Comparison of ENCODE assay signal across 11 cellular contexts in genomic region chr1:15249032-15249601, GRCh38. TPM values are rescaled to one million over a fixed set of nuclear protein-coding genes. Genes with fewer than 3 reads are reported as not detected.
DNase-seq lines count a peak whose midpoint lies in the region; ATAC-seq, FAIRE-seq and TF ChIP-seq lines count a peak whose summit lies in the region.
"Had no signal": no experiment of that assay in that cellular context is flagged by ENCODE, and none has a peak within 500 bp of the region (broad histone marks: within the 10 kb centered on the region; RNA-seq: fewer than 3 reads in every experiment).

No MANE protein-coding gene starts in this region.

- WGBS in adrenal gland, 4 donors = 52 to 58% (median 55%) methylated on average over 6 of the region's 6 CpGs

- H3K79me2 ChIP-seq in GM23338 (replicated peaks; ENCODE audit: insufficient read depth) = no peaks in the 10 kb centered on the region

- peak; percentile 45 for ATAC-seq in GM18520 (IDR thresholded peaks at IDR 0.05; ENCODE audit: unreplicated experiment)
- ATAC-seq in GM23338 = no peak

- H3K4me1 ChIP-seq in GM23338 (ENCODE audit: insufficient read depth) (peaks cover 28% of the 10 kb centered on the region), adrenal gland (replicated peaks in 1 of 2) (peaks cover 5 to 18% of the 10 kb centered on the region in 2 donors)

- no peaks in the 10 kb centered on the region for H3K36me3 ChIP-seq in GM23338 (ENCODE audit: insufficient read depth)
- no peaks in the 10 kb centered on the region for H3K36me3 ChIP-seq in adrenal gland (replicated peaks in 1 of 2)

- no peaks in the 10 kb centered on the region for H4K20me1 ChIP-seq in GM23338 (replicated peaks; ENCODE audit: insufficient read depth)

- no peak for FAIRE-seq in HTR-8/SVneo (lab: Jason Lieb, UNC)

- H3K4me3 ChIP-seq in GM23338 (no peak overlapping the region), adrenal gland (no peak overlapping the region)
- H3K4me3 ChIP-seq: SK-N-MC had no signal

- intact Hi-C loops in adrenal gland (cut with DNase I) = no loop called here

- no peak for TF ChIP-seq CTCF in GM23338 (conservative IDR thresholded peaks at IDR 0.05; ENCODE audit: low read depth in 2 of 2)
- no peak for TF ChIP-seq CTCF in adrenal gland (IDR thresholded peaks at IDR 0.05)

- H3K9me2 ChIP-seq in GM23338 (ENCODE audit: insufficient read depth) = no peaks in the 10 kb centered on the region

- no peak overlapping the region for H3K4me2 ChIP-seq in GM23338

- CTCF ChIA-PET in activated naive CD4-positive, alpha-beta T cell treated with anti-CD3 and anti-CD28 coated beads, Interleukin-2, amount 10 ng/mL, durations not matched to agents 7 days and 5 days (lab: Charles Lee) = interaction anchor here (1.5 to 1.9 kb wide), 2 partner anchors 18 to 93 kb away, joined by 4 to 5 read pairs; no protein-coding TSS in a partner anchor

- peaks cover 21% of the 10 kb centered on the region for H3K9me3 Mint-ChIP-seq in T-helper 1 cell treated with Interleukin-12 subunit alpha and Interleukin-12 subunit beta and Interleukin-4 antibody, amounts not matched to agents 30 μg/mL and 1 μg/mL, for 36 hours
- peaks cover 20% of the 10 kb centered on the region for H3K9me3 Mint-ChIP-seq in activated naive CD4-positive, alpha-beta T cell treated with anti-CD3 and anti-CD28 coated beads, Interleukin-2, amount 10 ng/mL, durations not matched to agents 7 days and 5 days
- peaks cover 3% of the 10 kb centered on the region; the same call in 1 of the 3 replicates for H3K9me3 Mint-ChIP-seq in GM23338

- H3K27me3 ChIP-seq in GM23338 (ENCODE audit: insufficient read depth) (no peaks in the 10 kb centered on the region), adrenal gland (no peaks in the 10 kb centered on the region)

- H2AFZ ChIP-seq in GM23338 = no peak overlapping the region

- H3K27me3 Mint-ChIP-seq in T-helper 1 cell treated with Interleukin-12 subunit alpha and Interleukin-12 subunit beta and Interleukin-4 antibody, amounts not matched to agents 30 μg/mL and 1 μg/mL, for 36 hours (ENCODE audit: low read depth) = peaks cover 87% of the 10 kb centered on the region
- peaks cover 67% of the 10 kb centered on the region for H3K27me3 Mint-ChIP-seq in activated naive CD4-positive, alpha-beta T cell treated with anti-CD3 and anti-CD28 coated beads, Interleukin-2, amount 10 ng/mL, durations not matched to agents 7 days and 5 days
- peaks cover 16% of the 10 kb centered on the region for H3K27me3 Mint-ChIP-seq in GM23338 (ENCODE audit: insufficient read depth, low read depth, poor library complexity)

- no peaks in the 10 kb centered on the region for H3K9me3 ChIP-seq in adrenal gland (replicated peaks in 1 of 3)

- H3F3A ChIP-seq in GM23338 (replicated peaks; ENCODE audit: low read depth) = 0 out of 2 replicates have a peak, but pooled peaks cover 7% of the 10 kb centered on the region

- no peak for TF ChIP-seq POLR2A in adrenal gland (IDR thresholded peaks at IDR 0.05)

- DNase-seq in activated naive CD4-positive, alpha-beta T cell treated with anti-CD3 and anti-CD28 coated beads, Interleukin-2, amount 10 ng/mL, durations not matched to agents 7 days and 5 days = peak; percentile 88
- peak; percentile 38 to 59 for DNase-seq in stimulated activated CD4-positive, alpha-beta T cell treated with anti-CD3 and anti-CD28 coated beads, Interleukin-4, amount 100 ng/mL, for 48 hours (ENCODE audit: low read depth in 2 of 2)
- DNase-seq in GM23338 (ENCODE audit: low spot score) (no peak), HTR-8/SVneo (ENCODE audit: insufficient read length, low spot score) (no peak), KG1 (lab: John Stamatoyannopoulos, UW) (no peak), adrenal gland (no peak)
- DNase-seq: NCI-H1694 treated with DMSO at 0.1 percent for 48 hours had no signal

- peaks cover 17% of the 10 kb centered on the region for H3K36me3 Mint-ChIP-seq in T-helper 1 cell treated with Interleukin-12 subunit alpha and Interleukin-12 subunit beta and Interleukin-4 antibody, amounts not matched to agents 30 μg/mL and 1 μg/mL, for 36 hours (ENCODE audit: low read depth)
- H3K36me3 Mint-ChIP-seq in activated naive CD4-positive, alpha-beta T cell treated with anti-CD3 and anti-CD28 coated beads, Interleukin-2, amount 10 ng/mL, durations not matched to agents 7 days and 5 days = peaks cover 23% of the 10 kb centered on the region
- H3K36me3 Mint-ChIP-seq in GM23338 (ENCODE audit: low read depth) = no peaks in the 10 kb centered on the region

- H3K4me3 Mint-ChIP-seq in T-helper 1 cell treated with Interleukin-12 subunit alpha and Interleukin-12 subunit beta and Interleukin-4 antibody, amounts not matched to agents 30 μg/mL and 1 μg/mL, for 36 hours = peak overlapping the region; percentile 42
- H3K4me3 Mint-ChIP-seq in activated naive CD4-positive, alpha-beta T cell treated with anti-CD3 and anti-CD28 coated beads, Interleukin-2, amount 10 ng/mL, durations not matched to agents 7 days and 5 days = peak overlapping the region; percentile 32
- H3K4me3 Mint-ChIP-seq in GM23338 = no peak overlapping the region; the same call in 2 of the 3 replicates

- no peak overlapping the region for H3K27ac ChIP-seq in GM23338 (ENCODE audit: low read depth)
- H3K27ac ChIP-seq in adrenal gland = peak overlapping the region in 1 of 5 donors; percentile 23
- H3K27ac ChIP-seq: SK-N-MC had no signal

- H3K27ac Mint-ChIP-seq in T-helper 1 cell treated with Interleukin-12 subunit alpha and Interleukin-12 subunit beta and Interleukin-4 antibody, amounts not matched to agents 30 μg/mL and 1 μg/mL, for 36 hours = peak overlapping the region; percentile 84
- peak overlapping the region; percentile 89 for H3K27ac Mint-ChIP-seq in activated naive CD4-positive, alpha-beta T cell treated with anti-CD3 and anti-CD28 coated beads, Interleukin-2, amount 10 ng/mL, durations not matched to agents 7 days and 5 days
- H3K27ac Mint-ChIP-seq in GM23338 = no peak overlapping the region

- H3K4me1 Mint-ChIP-seq in T-helper 1 cell treated with Interleukin-12 subunit alpha and Interleukin-12 subunit beta and Interleukin-4 antibody, amounts not matched to agents 30 μg/mL and 1 μg/mL, for 36 hours (ENCODE audit: low read depth) = peaks cover 51% of the 10 kb centered on the region
- peaks cover 72% of the 10 kb centered on the region for H3K4me1 Mint-ChIP-seq in activated naive CD4-positive, alpha-beta T cell treated with anti-CD3 and anti-CD28 coated beads, Interleukin-2, amount 10 ng/mL, durations not matched to agents 7 days and 5 days
- peaks cover 39% of the 10 kb centered on the region for H3K4me1 Mint-ChIP-seq in GM23338

TF ChIP-seq in GM23338, 12 proteins besides CTCF, POLR2A, EP300 and RAD21:
- no peak for TF ChIP-seq EZH2 (IDR thresholded peaks at IDR 0.05; ENCODE audit: low read depth, unreplicated experiment)

RNA-seq across cellular contexts. Expression of gene FHAD1, which starts 2.1 kb away (rescaled TPM):
- total RNA-seq in GM23338 (2014; rRNA removed; shearing (Covaris generic)) = 1.9 and 3.3 TPM in 2 replicates
- polyA plus RNA-seq in GM23338 (2016; fragmentation: Nextera tagmentation; extraction: Ambion mirVana) = 1.8 and 2.5 TPM in 2 replicates
- total RNA-seq in adrenal gland = 1 to 10 TPM in 1 of 8 donors, under 1 TPM in 6, not detected in 1; 0.09 to 1.2 (median 0.55) TPM
- 1 to 10 TPM in 1 of 3 donors, under 1 TPM in 2; 0.24 to 1.6 (median 0.90) TPM for polyA plus RNA-seq in adrenal gland
- total RNA-seq: glomerular endothelial cell had no signal

Comparison
In these comparisons a context has a peak if more than half of its experiments do, and no peak if none do; other contexts are left out.
1. DNase-seq: peak in activated naive CD4-positive, alpha-beta T cell treated with anti-CD3 and anti-CD28 coated beads, Interleukin-2, amount 10 ng/mL, durations not matched to agents 7 days and 5 days (single experiment) and stimulated activated CD4-positive, alpha-beta T cell treated with anti-CD3 and anti-CD28 coated beads, Interleukin-4, amount 100 ng/mL, for 48 hours (2 of 2); none in GM23338 (single experiment), HTR-8/SVneo (single experiment), KG1 (single experiment) and adrenal gland (0 of 7).